In genomic region chr6:44071670-44072451, GRCh38 we compare ENCODE assay signal across 11 cellular contexts. TPM values are rescaled to one million over a fixed set of nuclear protein-coding genes. Genes with fewer than 3 reads are reported as not detected.
DNase-seq lines count a peak whose midpoint lies in the region; ATAC-seq, FAIRE-seq and TF ChIP-seq lines count a peak whose summit lies in the region.
"Had no signal": no experiment of that assay in that cellular context is flagged by ENCODE, and none has a peak within 500 bp of the region (broad histone marks: within the 10 kb centered on the region; RNA-seq: fewer than 3 reads in every experiment).

No MANE protein-coding gene starts in this region.

- H3K4me3 ChIP-seq in right atrium auricular region (no peak overlapping the region), vagina (no peak overlapping the region)

- H3K36me3 ChIP-seq in right atrium auricular region (no peaks in the 10 kb centered on the region), vagina (no peaks in the 10 kb centered on the region)

- H3K27ac Mint-ChIP-seq in activated CD8-positive, alpha-beta T cell treated with anti-CD3 and anti-CD28 coated beads, Interleukin-2, amount 10 ng/mL, durations not matched to agents 7 days and 5 days = peak overlapping the region; percentile 39

- no peaks in the 10 kb centered on the region for H3K9me3 Mint-ChIP-seq in activated CD8-positive, alpha-beta T cell treated with anti-CD3 and anti-CD28 coated beads, Interleukin-2, amount 10 ng/mL, durations not matched to agents 7 days and 5 days (ENCODE audit: insufficient read depth)

- FAIRE-seq in GM19239 (lab: Jason Lieb, UNC) = no peak

- DNase-seq in right atrium auricular region (ENCODE audit: low spot score) (no peak), Right ventricle myocardium inferior (ENCODE audit: missing footprints) (no peak), foreskin melanocyte (peak; percentile 71), vagina (ENCODE audit: extremely low spot score in 2 of 2) (no peak), GM19239 (ENCODE audit: insufficient read length, low spot score) (no peak), nucleus accumbens (lab: John Stamatoyannopoulos, UW) (no peak), NCI-H1436 treated with DMSO at 0.1 percent for 48 hours (lab: John Stamatoyannopoulos, UW) (no peak)
- no peak for DNase-seq in activated CD8-positive, alpha-beta T cell treated with anti-CD3 and anti-CD28 coated beads, Interleukin-2, amount 10 ng/mL, durations not matched to agents 7 days and 5 days
- DNase-seq: activated CD8-positive, alpha-beta memory T cell treated with anti-CD3 and anti-CD28 coated beads for 24 hours; GF-D8; NCI-H2171 had no signal

- CTCF ChIA-PET in activated CD8-positive, alpha-beta T cell treated with anti-CD3 and anti-CD28 coated beads, Interleukin-2, amount 10 ng/mL, durations not matched to agents 7 days and 5 days (lab: Charles Lee) = interaction anchor here (0.9 to 5.5 kb wide), 4 partner anchors 9 to 392 kb away, joined by 3 to 88 read pairs (median 22); partner anchors contain the start of gene VEGFA

- peaks cover 10% of the 10 kb centered on the region for H3K27me3 Mint-ChIP-seq in activated CD8-positive, alpha-beta T cell treated with anti-CD3 and anti-CD28 coated beads, Interleukin-2, amount 10 ng/mL, durations not matched to agents 7 days and 5 days (ENCODE audit: low read depth)

- intact Hi-C loops in Right ventricle myocardium inferior (cut with DNase I) (no loop called here), vagina (cut with DNase I) (loop anchor here (2.0 kb wide), 1 partner anchor 405 kb away; no protein-coding TSS in a partner anchor)

- H3K4me1 Mint-ChIP-seq in activated CD8-positive, alpha-beta T cell treated with anti-CD3 and anti-CD28 coated beads, Interleukin-2, amount 10 ng/mL, durations not matched to agents 7 days and 5 days (ENCODE audit: low read depth) = peaks cover 29% of the 10 kb centered on the region

- TF ChIP-seq CTCF in right atrium auricular region (IDR thresholded peaks at IDR 0.05) (no peak), vagina (IDR thresholded peaks at IDR 0.05) (no peak)

- peak overlapping the region; percentile 23 to 85 for H3K27ac ChIP-seq in right atrium auricular region
- peak overlapping the region; percentile 84 for H3K27ac ChIP-seq in vagina

- TF ChIP-seq POLR2A in vagina (IDR thresholded peaks at IDR 0.05) = no peak

- POLR2A ChIA-PET in activated CD8-positive, alpha-beta T cell treated with anti-CD3 and anti-CD28 coated beads, Interleukin-2, amount 10 ng/mL, durations not matched to agents 7 days and 5 days (lab: Charles Lee) = interaction anchor here (1.1 to 1.2 kb wide), 2 partner anchors 20 to 297 kb away, joined by 3 read pairs; no protein-coding TSS in a partner anchor

- peak overlapping the region; percentile 93 for H3K4me3 Mint-ChIP-seq in activated CD8-positive, alpha-beta T cell treated with anti-CD3 and anti-CD28 coated beads, Interleukin-2, amount 10 ng/mL, durations not matched to agents 7 days and 5 days

- peaks cover 2% of the 10 kb centered on the region for H3K36me3 Mint-ChIP-seq in activated CD8-positive, alpha-beta T cell treated with anti-CD3 and anti-CD28 coated beads, Interleukin-2, amount 10 ng/mL, durations not matched to agents 7 days and 5 days (ENCODE audit: low read depth)

- no peaks in the 10 kb centered on the region for H3K9me3 ChIP-seq in right atrium auricular region
- H3K9me3 ChIP-seq in vagina = no peaks in the 10 kb centered on the region

- ATAC-seq in Right ventricle myocardium inferior = no peak
- ATAC-seq in activated CD8-positive, alpha-beta T cell treated with anti-CD3 and anti-CD28 coated beads, Interleukin-2, amount 10 ng/mL, durations not matched to agents 7 days and 5 days = no peak

- H3K27me3 ChIP-seq in right atrium auricular region = no peaks in the 10 kb centered on the region
- H3K27me3 ChIP-seq in vagina = no peaks in the 10 kb centered on the region

- H3K4me1 ChIP-seq in right atrium auricular region = peaks cover 3 to 42% of the 10 kb centered on the region in 2 donors
- H3K4me1 ChIP-seq in vagina = peaks cover 47% of the 10 kb centered on the region

RNA-seq across cellular contexts. Expression of gene MRPL14, which starts 55.4 kb away (rescaled TPM):
- total RNA-seq in right atrium auricular region = 10 to 100 TPM; 44.1 to 45.9 TPM
- 41.7 TPM for total RNA-seq in Right ventricle myocardium inferior
- total RNA-seq in activated CD8-positive, alpha-beta T cell treated with anti-CD3 and anti-CD28 coated beads, Interleukin-2, amount 10 ng/mL, durations not matched to agents 7 days and 5 days = 10 to 100 TPM; 57.3 to 60.9 TPM
- total RNA-seq in vagina = 36.1 TPM

RNA-seq across cellular contexts. Expression of gene TMEM63B, which starts 55.5 kb away (rescaled TPM):
- total RNA-seq in right atrium auricular region = 10 to 100 TPM; 29.2 to 37.1 TPM
- total RNA-seq in Right ventricle myocardium inferior = 44.5 TPM
- 10 to 100 TPM; 15.5 to 17.9 TPM for total RNA-seq in activated CD8-positive, alpha-beta T cell treated with anti-CD3 and anti-CD28 coated beads, Interleukin-2, amount 10 ng/mL, durations not matched to agents 7 days and 5 days
- total RNA-seq in vagina = 32.4 TPM
